ENCODE assay signal across 6 cellular contexts in genomic region chr10:68076081-68076480, GRCh38. TPM values are rescaled to one million over a fixed set of nuclear protein-coding genes. Genes with fewer than 3 reads are reported as not detected.
"Had no signal": no experiment of that assay in that cellular context is flagged by ENCODE, and none has a peak within 500 bp of the region (broad histone marks: within the 10 kb centered on the region; RNA-seq: fewer than 3 reads in every experiment).

No MANE protein-coding gene starts in this region.

RNA-seq across cellular contexts. Expression of gene MYPN, which starts 33.2 kb away (rescaled TPM):
- total RNA-seq: activated CD4-positive, alpha-beta T cell treated with anti-CD3 and anti-CD28 coated beads for 36 hours; activated CD8-positive, alpha-beta T cell treated with anti-CD3 and anti-CD28 coated beads, Interleukin-2, amount 10 ng/mL, durations not matched to agents 7 days and 5 days; activated naive CD4-positive, alpha-beta T cell treated with anti-CD3 and anti-CD28 coated beads, Interleukin-2, amount 50 U/mL, for 72 hours; ascending aorta; T-cell; T-helper 2 cell treated with Interferon-gamma antibody and Interleukin-4, amounts not matched to agents 100 ng/mL and 5 ng/mL, for 36 hours had no signal
